ENCODE assay signal across 9 cellular contexts in genomic region chr1:23374079-23374735, GRCh38. TPM values are rescaled to one million over a fixed set of nuclear protein-coding genes. Genes with fewer than 3 reads are reported as not detected.
DNase-seq lines count a peak whose midpoint lies in the region; ATAC-seq and TF ChIP-seq lines count a peak whose summit lies in the region.
"Not testable (repeated sequence)": the region's sequence is repeated elsewhere in the genome, so short reads cannot be mapped to it uniquely, and the experiment has no call there.
"Had no signal": no experiment of that assay in that cellular context is flagged by ENCODE, and none has a peak within 500 bp of the region (broad histone marks: within the 10 kb centered on the region; RNA-seq: fewer than 3 reads in every experiment).

No MANE protein-coding gene starts in this region.

- H2BK15ac ChIP-seq in mesendoderm (replicated peaks; ENCODE audit: low read depth), result not testable (repeated sequence)

- not testable (repeated sequence) for H3K36me3 Mint-ChIP-seq in activated T-helper 17 cell treated with anti-CD3 and anti-CD28 coated beads, Interleukin-2, amount 50 U/mL, for 72 hours (ENCODE audit: low read depth); endodermal cell (ENCODE audit: low read depth)
- H3K36me3 Mint-ChIP-seq in neural progenitor cell, result peaks cover 12% of the 10 kb centered on the region

- peak overlapping the region; percentile 55 for H3K27ac Mint-ChIP-seq in activated T-helper 17 cell treated with anti-CD3 and anti-CD28 coated beads, Interleukin-2, amount 50 U/mL, for 72 hours
- H3K27ac Mint-ChIP-seq in endodermal cell, result peak overlapping the region; percentile 74
- H3K27ac Mint-ChIP-seq in neural progenitor cell, result not testable (repeated sequence)

- H3K27me3 ChIP-seq in HUES6 (ENCODE audit: control insufficient read depth, insufficient read depth, low read length) (peaks cover 96% of the 10 kb centered on the region), neural progenitor cell (peaks cover 60% of the 10 kb centered on the region)
- H3K27me3 ChIP-seq in OCI-LY1 (ENCODE audit: insufficient read depth, low read length); endodermal cell (ENCODE audit: control insufficient read depth, insufficient read depth, low read length, poor library complexity, severe bottlenecking); mesendoderm (ENCODE audit: insufficient read depth, low read length, poor library complexity); psoas muscle (ENCODE audit: insufficient read depth in 3 of 3, low read length in 2 of 3): not testable (repeated sequence)

- intact Hi-C loops in psoas muscle (cut with DNase I), result not testable (repeated sequence)

- not testable (repeated sequence) for H3K9me2 ChIP-seq in OCI-LY1 (ENCODE audit: low read depth, low read length)

- peak overlapping the region; percentile 10 for H2BK120ac ChIP-seq in mesendoderm (ENCODE audit: low read depth, low read length)

- not testable (repeated sequence) for H3K4me1 Mint-ChIP-seq in activated T-helper 17 cell treated with anti-CD3 and anti-CD28 coated beads, Interleukin-2, amount 50 U/mL, for 72 hours
- peaks cover 59% of the 10 kb centered on the region for H3K4me1 Mint-ChIP-seq in endodermal cell
- H3K4me1 Mint-ChIP-seq in neural progenitor cell, result peaks cover 72% of the 10 kb centered on the region

- not testable (repeated sequence) for H3K9me3 Mint-ChIP-seq in activated T-helper 17 cell treated with anti-CD3 and anti-CD28 coated beads, Interleukin-2, amount 50 U/mL, for 72 hours; endodermal cell; neural progenitor cell

- H3K27me3 Mint-ChIP-seq in activated T-helper 17 cell treated with anti-CD3 and anti-CD28 coated beads, Interleukin-2, amount 50 U/mL, for 72 hours; neural progenitor cell (ENCODE audit: insufficient read depth, low read depth): not testable (repeated sequence)
- H3K27me3 Mint-ChIP-seq in endodermal cell (ENCODE audit: insufficient read depth), result peaks cover 48% of the 10 kb centered on the region

- H3K23ac ChIP-seq in mesendoderm (ENCODE audit: low read length), result peak overlapping the region; percentile 89

- not testable (repeated sequence) for H3K79me2 ChIP-seq in OCI-LY1 (ENCODE audit: insufficient read depth, low read length); mesendoderm (ENCODE audit: control insufficient read depth, insufficient read depth, low read length)
- H3K79me2 ChIP-seq in neural progenitor cell (ENCODE audit: low read depth), result peaks cover 13% of the 10 kb centered on the region

- H4K8ac ChIP-seq in mesendoderm (ENCODE audit: low read depth, low read length), result not testable (repeated sequence)

- H4K20me1 ChIP-seq in OCI-LY1 (ENCODE audit: insufficient read depth, low read length), result not testable (repeated sequence)
- peaks cover 21% of the 10 kb centered on the region for H4K20me1 ChIP-seq in neural progenitor cell (ENCODE audit: low read depth)

- H3F3A ChIP-seq in OCI-LY1 (ENCODE audit: insufficient read depth, low read length), result not testable (repeated sequence)
- peaks cover 43% of the 10 kb centered on the region for H3F3A ChIP-seq in neural progenitor cell (ENCODE audit: low read depth)

- H3K18ac ChIP-seq in mesendoderm (ENCODE audit: low read length), result peak overlapping the region; percentile 85

- H3K4me1 ChIP-seq in HUES6 (ENCODE audit: control insufficient read depth, insufficient read depth, low read length), result peaks cover 57% of the 10 kb centered on the region
- H3K4me1 ChIP-seq in OCI-LY1 (ENCODE audit: insufficient read depth, low read length, severe bottlenecking), result peaks cover 23% of the 10 kb centered on the region
- H3K4me1 ChIP-seq in endodermal cell (ENCODE audit: control insufficient read depth, insufficient read depth, low read length), result peaks cover 31% of the 10 kb centered on the region
- H3K4me1 ChIP-seq in mesendoderm (ENCODE audit: control insufficient read depth, low read depth, low read length), result peaks cover 34% of the 10 kb centered on the region
- peaks cover 41% of the 10 kb centered on the region for H3K4me1 ChIP-seq in neural progenitor cell
- peaks cover 43% of the 10 kb centered on the region for H3K4me1 ChIP-seq in psoas muscle

- peak overlapping the region; percentile 82 for H3K56ac ChIP-seq in mesendoderm (ENCODE audit: low read length)

- DNase-seq in ELF-1 (ENCODE audit: low read depth, low spot score) (peak; percentile 32), endodermal cell (peak; percentile 72), mesendoderm (peak; percentile 75)
- not testable (repeated sequence) for DNase-seq in neural progenitor cell (ENCODE audit: low spot score); psoas muscle

- not testable (repeated sequence) for H3K36me3 ChIP-seq in HUES6 (ENCODE audit: control insufficient read depth, insufficient read depth, low read length); OCI-LY1 (ENCODE audit: insufficient read depth, low read length); mesendoderm (ENCODE audit: control insufficient read depth, insufficient read depth, low read length); neural progenitor cell; psoas muscle (ENCODE audit: insufficient read depth in 1 of 2, low read depth in 1 of 2)
- H3K36me3 ChIP-seq in endodermal cell (ENCODE audit: control insufficient read depth, insufficient read depth, low read length), result peaks cover 11% of the 10 kb centered on the region

- not testable (repeated sequence) for H3K4me3 ChIP-seq in HUES6 (ENCODE audit: low read depth, low read length); OCI-LY1 (ENCODE audit: low read depth, low read length, poor library complexity, severe bottlenecking); mesendoderm (ENCODE audit: low read length); neural progenitor cell; psoas muscle
- H3K4me3 ChIP-seq in endodermal cell (ENCODE audit: low read length), result peak overlapping the region; percentile 32

- H2AFZ ChIP-seq in OCI-LY1 (ENCODE audit: low read length); neural progenitor cell (replicated peaks): not testable (repeated sequence)

- peak overlapping the region; percentile 76 for H3K9ac ChIP-seq in HUES6 (ENCODE audit: low read length)
- H3K9ac ChIP-seq in OCI-LY1 (ENCODE audit: low read length); neural progenitor cell: not testable (repeated sequence)
- peak overlapping the region; percentile 6 for H3K9ac ChIP-seq in endodermal cell (ENCODE audit: extremely low read depth, low read length, poor library complexity, severe bottlenecking)
- H3K9ac ChIP-seq in mesendoderm (ENCODE audit: low read length), result peak overlapping the region; percentile 59

- TF ChIP-seq CTCF in OCI-LY1 (IDR thresholded peaks at IDR 0.05; ENCODE audit: low read length); endodermal cell (conservative IDR thresholded peaks at IDR 0.05); neural progenitor cell (IDR thresholded peaks at IDR 0.05); psoas muscle (IDR thresholded peaks at IDR 0.05): not testable (repeated sequence)

- peak overlapping the region; percentile 95 for H2BK5ac ChIP-seq in mesendoderm (ENCODE audit: low read length)

- H3K27ac ChIP-seq in HUES6 (ENCODE audit: low read depth, low read length), result peak overlapping the region; percentile 46; the same call in 1 of the 2 replicates
- not testable (repeated sequence) for H3K27ac ChIP-seq in OCI-LY1 (ENCODE audit: low read depth, low read length, poor library complexity, severe bottlenecking); endodermal cell (ENCODE audit: low read depth, low read length); neural progenitor cell
- H3K27ac ChIP-seq in mesendoderm (ENCODE audit: low read depth, low read length), result peak overlapping the region; percentile 96
- peak overlapping the region; percentile 44 for H3K27ac ChIP-seq in psoas muscle

- ATAC-seq in activated T-helper 17 cell treated with anti-CD3 and anti-CD28 coated beads, Interleukin-2, amount 50 U/mL, for 72 hours (replicated peaks); psoas muscle: not testable (repeated sequence)

- H3K9me3 ChIP-seq in HUES6 (ENCODE audit: control insufficient read depth, insufficient read depth, low read depth, low read length); OCI-LY1 (ENCODE audit: low read length); endodermal cell (ENCODE audit: control insufficient read depth, low read length); neural progenitor cell (ENCODE audit: low read depth); psoas muscle: not testable (repeated sequence)

- not testable (repeated sequence) for H3K4me3 Mint-ChIP-seq in activated T-helper 17 cell treated with anti-CD3 and anti-CD28 coated beads, Interleukin-2, amount 50 U/mL, for 72 hours
- H3K4me3 Mint-ChIP-seq in endodermal cell, result peak overlapping the region; percentile 16
- H3K4me3 Mint-ChIP-seq in neural progenitor cell, result peak overlapping the region; percentile 11

- H3K79me1 ChIP-seq in mesendoderm (ENCODE audit: low read length), result not testable (repeated sequence)

- peak overlapping the region; percentile 87 for H2AK5ac ChIP-seq in mesendoderm (ENCODE audit: low read length)

- H3K4ac ChIP-seq in mesendoderm (ENCODE audit: low read depth, low read length), result peak overlapping the region; percentile 89

- H4K5ac ChIP-seq in mesendoderm (ENCODE audit: low read length), result peak overlapping the region; percentile 52

- peak overlapping the region; percentile 11; the same call in 1 of the 2 replicates for H3K4me2 ChIP-seq in OCI-LY1 (ENCODE audit: low read length)
- H3K4me2 ChIP-seq in mesendoderm (ENCODE audit: low read length); neural progenitor cell: not testable (repeated sequence)

- WGBS in endodermal cell (ENCODE audit: insufficient coverage in 1 of 2, insufficient read length in 1 of 2), 2 experiments, result 51 to 64% methylated on average over 9 to 12 of the region's 12 CpGs
- WGBS in mesendoderm (ENCODE audit: extremely low coverage, insufficient coverage, low lambda C conversion rate), result no CpG with 5 or more reads among the region's 12 CpGs
- 86 to 88% (median 88%) methylated on average over 12 of the region's 12 CpGs for WGBS in psoas muscle, 3 donors

RNA-seq across cellular contexts. Expression of gene ZNF436, which starts 4.6 kb away (rescaled TPM):
- total RNA-seq in activated T-helper 17 cell treated with anti-CD3 and anti-CD28 coated beads, Interleukin-2, amount 50 U/mL, for 72 hours, result 10 to 100 TPM in 1 of 2 donors, 1 to 10 TPM in 1; 4.7 to 10.7 TPM
- total RNA-seq in endodermal cell (10 to 100 TPM in 1 of 2 donors, 1 to 10 TPM in 1; 8.9 to 10.3 TPM), neural progenitor cell (ENCODE audit: low replicate concordance) (10.4 and 15.4 TPM in 2 replicates), psoas muscle (10 to 100 TPM in 1 of 4 donors, 1 to 10 TPM in 3; 6.8 to 11.5 (median 8.6) TPM)
- polyA plus RNA-seq in endodermal cell (2013, experiment 1 of 2), result 10.1 TPM
- 9.5 TPM for polyA plus RNA-seq in endodermal cell (2013, experiment 2 of 2)
- polyA plus RNA-seq in mesendoderm (2013, experiment 1 of 2), result 1.5 TPM
- 1.5 TPM for polyA plus RNA-seq in mesendoderm (2013, experiment 2 of 2)
- 1 to 10 TPM; 2.2 to 7.2 (median 3.1) TPM for polyA plus RNA-seq in psoas muscle

RNA-seq across cellular contexts. Expression of gene HNRNPR, which starts 30.1 kb away (rescaled TPM):
- 100 to 1,000 TPM; 110 to 193 TPM for total RNA-seq in activated T-helper 17 cell treated with anti-CD3 and anti-CD28 coated beads, Interleukin-2, amount 50 U/mL, for 72 hours
- 100 to 1,000 TPM; 187 to 210 TPM for total RNA-seq in endodermal cell
- polyA plus RNA-seq in endodermal cell (2013, experiment 1 of 2), result 247 TPM
- 229 TPM for polyA plus RNA-seq in endodermal cell (2013, experiment 2 of 2)
- 205 TPM for polyA plus RNA-seq in mesendoderm (2013, experiment 1 of 2)
- 197 TPM for polyA plus RNA-seq in mesendoderm (2013, experiment 2 of 2)
- 231 and 317 TPM in 2 replicates for total RNA-seq in neural progenitor cell (ENCODE audit: low replicate concordance)
- total RNA-seq in psoas muscle, result 10 to 100 TPM; 39.8 to 81.0 (median 71.4) TPM
- 100 to 1,000 TPM in 1 of 3 donors, 10 to 100 TPM in 2; 46.3 to 107 (median 94.0) TPM for polyA plus RNA-seq in psoas muscle

RNA-seq across cellular contexts. Expression of gene TCEA3, which starts 50.3 kb away (rescaled TPM):
- total RNA-seq in activated T-helper 17 cell treated with anti-CD3 and anti-CD28 coated beads, Interleukin-2, amount 50 U/mL, for 72 hours, result 10 to 100 TPM in 1 of 2 donors, 1 to 10 TPM in 1; 1.3 to 33.2 TPM
- total RNA-seq in endodermal cell, result 1 to 10 TPM; 4.0 to 4.7 TPM
- polyA plus RNA-seq in endodermal cell (2013, experiment 1 of 2), result 2.4 TPM
- polyA plus RNA-seq in endodermal cell (2013, experiment 2 of 2), result 2.2 TPM
- 0.17 TPM for polyA plus RNA-seq in mesendoderm (2013, experiment 1 of 2)
- 0.17 TPM for polyA plus RNA-seq in mesendoderm (2013, experiment 2 of 2)
- total RNA-seq in neural progenitor cell (ENCODE audit: low replicate concordance), result 0.53 and 0.54 TPM in 2 replicates
- total RNA-seq in psoas muscle, result 100 to 1,000 TPM; 140 to 200 (median 170) TPM
- 100 to 1,000 TPM in 2 of 3 donors, 10 to 100 TPM in 1; 70.2 to 301 (median 195) TPM for polyA plus RNA-seq in psoas muscle
- total RNA-seq: B cell had no signal

Comparison
In these comparisons a context has a peak if more than half of its experiments do, and no peak if none do; other contexts are left out.
1. RNA of gene TCEA3, which starts 50.3 kb away (total RNA-seq): 140 to 200 TPM in psoas muscle; 1.3 to 33.2 TPM in activated T-helper 17 cell treated with anti-CD3 and anti-CD28 coated beads, Interleukin-2, amount 50 U/mL, for 72 hours, 4.0 to 4.7 TPM in endodermal cell and 0.53 to 0.54 TPM in neural progenitor cell; every median in the first group is over 4 times any median in the second.